8 cellular contexts compared by ENCODE assay signal in genomic region chr12:124745468-124745890, GRCh38.
DNase-seq lines count a peak whose midpoint lies in the region; ATAC-seq and TF ChIP-seq lines count a peak whose summit lies in the region.

No MANE protein-coding gene starts in this region.

- ATAC-seq in GM23338: no peak
- no peak for ATAC-seq in activated CD8-positive, alpha-beta memory T cell treated with anti-CD3 and anti-CD28 coated beads, Interleukin-2, amount 10 ng/mL, durations not matched to agents 7 days and 5 days

- peak overlapping the region; percentile 96 for H2AFZ ChIP-seq in GM23338

- no peaks in the 10 kb centered on the region for H3K36me3 Mint-ChIP-seq in GM23338 (ENCODE audit: low read depth)
- H3K36me3 Mint-ChIP-seq in activated CD8-positive, alpha-beta memory T cell treated with anti-CD3 and anti-CD28 coated beads, Interleukin-2, amount 10 ng/mL, durations not matched to agents 7 days and 5 days: no peaks in the 10 kb centered on the region

- H3K27ac Mint-ChIP-seq in GM23338: peak overlapping the region; percentile 34
- no peak overlapping the region for H3K27ac Mint-ChIP-seq in activated CD8-positive, alpha-beta memory T cell treated with anti-CD3 and anti-CD28 coated beads, Interleukin-2, amount 10 ng/mL, durations not matched to agents 7 days and 5 days

- no peak for TF ChIP-seq CTCF in GM23338 (conservative IDR thresholded peaks at IDR 0.05; ENCODE audit: low read depth in 2 of 2)

- peak overlapping the region; percentile 16; the same call in 2 of the 3 replicates for H3K4me3 Mint-ChIP-seq in GM23338
- no peak overlapping the region for H3K4me3 Mint-ChIP-seq in activated CD8-positive, alpha-beta memory T cell treated with anti-CD3 and anti-CD28 coated beads, Interleukin-2, amount 10 ng/mL, durations not matched to agents 7 days and 5 days

- H3K27me3 ChIP-seq in GM23338 (ENCODE audit: insufficient read depth) (no peaks in the 10 kb centered on the region), adipocyte (replicated peaks; ENCODE audit: control insufficient read depth, insufficient read depth, low read length) (no peaks in the 10 kb centered on the region), iPS-18a (ENCODE audit: control insufficient read depth, insufficient read depth, low read length) (no peaks in the 10 kb centered on the region)

- no peaks in the 10 kb centered on the region for H3K79me2 ChIP-seq in GM23338 (replicated peaks; ENCODE audit: insufficient read depth)

- peaks cover 30% of the 10 kb centered on the region for H3K4me1 Mint-ChIP-seq in GM23338
- H3K4me1 Mint-ChIP-seq in activated CD8-positive, alpha-beta memory T cell treated with anti-CD3 and anti-CD28 coated beads, Interleukin-2, amount 10 ng/mL, durations not matched to agents 7 days and 5 days: peaks cover 6% of the 10 kb centered on the region

- H3K36me3 ChIP-seq in GM23338 (ENCODE audit: insufficient read depth) (no peaks in the 10 kb centered on the region), adipocyte (ENCODE audit: control insufficient read depth, insufficient read depth, low read length, severe bottlenecking) (no peaks in the 10 kb centered on the region), iPS-18a (ENCODE audit: control insufficient read depth, low read depth, low read length) (no peaks in the 10 kb centered on the region)

- H3K4me1 ChIP-seq in GM23338 (ENCODE audit: insufficient read depth) (peaks cover 11% of the 10 kb centered on the region; the same call in 1 of the 2 replicates), adipocyte (ENCODE audit: control insufficient read depth, insufficient read depth, low read length) (peaks cover 28% of the 10 kb centered on the region), iPS-18a (ENCODE audit: control insufficient read depth, low read depth, low read length) (peaks cover 6% of the 10 kb centered on the region)

- CTCF ChIA-PET in activated CD8-positive, alpha-beta memory T cell treated with anti-CD3 and anti-CD28 coated beads, Interleukin-2, amount 10 ng/mL, durations not matched to agents 7 days and 5 days (lab: Charles Lee): no interaction called here

- peak overlapping the region; percentile 92 for H3K27ac ChIP-seq in GM23338 (ENCODE audit: low read depth)
- peak overlapping the region; percentile 54 for H3K27ac ChIP-seq in iPS-18a (ENCODE audit: low read length)
- peak overlapping the region in 20 of 21 experiments; percentile 2 to 85 (median 62) for H3K27ac ChIP-seq in skin epidermis

- DNase-seq in GM23338 (ENCODE audit: low spot score) (no peak), adipocyte (ENCODE audit: low read depth) (no peak), iPS-NIHi7 (ENCODE audit: extremely low spot score) (no peak), RPMI8226 (no peak)
- DNase-seq in activated CD8-positive, alpha-beta memory T cell treated with anti-CD3 and anti-CD28 coated beads, Interleukin-2, amount 10 ng/mL, durations not matched to agents 7 days and 5 days: no peak
- no peak for DNase-seq in effector CD4-positive, alpha-beta T cell

- no peaks in the 10 kb centered on the region for H3K9me3 ChIP-seq in adipocyte (ENCODE audit: control insufficient read depth, low read length)
- H3K9me3 ChIP-seq in iPS-18a (ENCODE audit: control insufficient read depth, low read depth, low read length): no peaks in the 10 kb centered on the region

- peaks cover 15% of the 10 kb centered on the region for H3K27me3 Mint-ChIP-seq in GM23338 (ENCODE audit: insufficient read depth, low read depth, poor library complexity)
- H3K27me3 Mint-ChIP-seq in activated CD8-positive, alpha-beta memory T cell treated with anti-CD3 and anti-CD28 coated beads, Interleukin-2, amount 10 ng/mL, durations not matched to agents 7 days and 5 days: peaks cover 56% of the 10 kb centered on the region

- H3K4me2 ChIP-seq in GM23338: peak overlapping the region; percentile 71

- H3K9me3 Mint-ChIP-seq in GM23338: no peaks in the 10 kb centered on the region
- no peaks in the 10 kb centered on the region for H3K9me3 Mint-ChIP-seq in activated CD8-positive, alpha-beta memory T cell treated with anti-CD3 and anti-CD28 coated beads, Interleukin-2, amount 10 ng/mL, durations not matched to agents 7 days and 5 days (ENCODE audit: low read depth)

- no peaks in the 10 kb centered on the region for H3K9me2 ChIP-seq in GM23338 (ENCODE audit: insufficient read depth)

- peak overlapping the region; percentile 41; the same call in 1 of the 2 replicates for H3K4me3 ChIP-seq in GM23338
- H3K4me3 ChIP-seq in adipocyte (ENCODE audit: low read length): peak overlapping the region; percentile 11
- H3K4me3 ChIP-seq in iPS-18a (ENCODE audit: low read length): peak overlapping the region; percentile 32
- no peak overlapping the region for H3K4me3 ChIP-seq in skin epidermis

- H4K20me1 ChIP-seq in GM23338 (replicated peaks; ENCODE audit: insufficient read depth): no peaks in the 10 kb centered on the region

- H3F3A ChIP-seq in GM23338 (replicated peaks; ENCODE audit: low read depth): 0 out of 2 replicates have a peak, but pooled peaks cover 14% of the 10 kb centered on the region

- peak overlapping the region; percentile 50 for H3K9ac ChIP-seq in adipocyte (ENCODE audit: low read length)
- peak overlapping the region; percentile 51 for H3K9ac ChIP-seq in iPS-18a (ENCODE audit: low read length)

TF ChIP-seq in GM23338, 12 proteins besides CTCF, POLR2A, EP300 and RAD21 (continues in another document):
- TF ChIP-seq POLR2AphosphoS5 (IDR thresholded peaks at IDR 0.05; ENCODE audit: low read depth) (no peak), STAT1 (IDR thresholded peaks at IDR 0.05; ENCODE audit: unreplicated experiment) (no peak), JUNB (IDR thresholded peaks at IDR 0.05; ENCODE audit: unreplicated experiment) (no peak), EZH2phosphoT487 (IDR thresholded peaks at IDR 0.05; ENCODE audit: unreplicated experiment) (no peak), EZH2 (IDR thresholded peaks at IDR 0.05; ENCODE audit: low read depth, unreplicated experiment) (no peak), ZNF331 (CRISPR knock-in tag; IDR thresholded peaks at IDR 0.05; ENCODE audit: low read depth) (no peak), NANOG (IDR thresholded peaks at IDR 0.05; ENCODE audit: borderline replicate concordance) (no peak), REST (IDR thresholded peaks at IDR 0.05; ENCODE audit: unreplicated experiment) (no peak), CREB1 (CRISPR knock-in tag; IDR thresholded peaks at IDR 0.05; ENCODE audit: low read depth) (no peak)

Comparison
In these comparisons a context has a peak if more than half of its experiments do, and no peak if none do; other contexts are left out.
1. H3K4me3 ChIP-seq: peak in GM23338 (single experiment), adipocyte (single experiment) and iPS-18a (single experiment); none in skin epidermis (0 of 7).
2. Peak in every context shown above with its lines, with median percentiles within 50 percentile points of each other: H3K27ac ChIP-seq.